17 cellular contexts compared by ENCODE assay signal in the genomic region with DNA sequence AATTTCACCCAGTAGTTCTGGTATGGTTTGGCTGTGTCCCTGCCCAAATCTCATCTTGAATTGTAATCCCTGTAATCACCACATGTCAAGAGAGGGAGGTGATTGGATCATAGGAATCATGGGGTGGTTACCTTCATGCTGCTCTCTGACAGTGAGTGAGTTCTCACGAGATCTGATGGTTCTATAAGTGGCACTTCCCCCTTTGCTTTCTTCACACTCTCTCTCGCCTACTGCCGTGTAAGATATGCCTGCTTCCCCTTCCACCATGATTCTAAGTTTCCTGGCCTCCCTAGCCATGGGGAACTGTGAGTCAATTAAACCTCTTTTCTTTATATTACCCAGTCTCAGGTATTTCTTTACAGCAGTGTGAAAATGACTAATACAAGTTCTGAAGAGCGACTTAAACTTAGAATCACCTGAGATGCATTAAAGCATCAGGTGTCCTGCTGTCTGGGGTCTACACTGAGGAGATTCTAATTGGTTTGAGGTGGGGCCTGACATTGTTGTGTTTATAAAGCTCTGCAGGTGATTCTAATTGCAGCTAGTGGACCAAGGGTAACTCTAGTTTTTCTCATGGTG.
DNase-seq lines count a peak whose midpoint lies in the region; ATAC-seq, FAIRE-seq and TF ChIP-seq lines count a peak whose summit lies in the region.
"Had no signal": no experiment of that assay in that cellular context is flagged by ENCODE, and none has a peak within 500 bp of the region (broad histone marks: within the 10 kb centered on the region; RNA-seq: fewer than 3 reads in every experiment).

No MANE protein-coding gene starts in this region.

- H2AFZ ChIP-seq in HepG2 (ENCODE audit: low read length) = no peak overlapping the region

- H3K27me3 Mint-ChIP-seq in WTC11 (ENCODE audit: low read depth) (no peaks in the 10 kb centered on the region), type B pancreatic cell (no peaks in the 10 kb centered on the region)

- no peaks in the 10 kb centered on the region for H3K9me3 ChIP-seq in HepG2 (ENCODE audit: low read length)
- H3K9me3 ChIP-seq in right lobe of liver = no peaks in the 10 kb centered on the region
- H3K9me3 ChIP-seq: ascending aorta, sigmoid colon, thoracic aorta had no signal

- H3K27ac Mint-ChIP-seq in WTC11 (peak overlapping the region; percentile 76), type B pancreatic cell (no peak overlapping the region)

- H3K4me3 Mint-ChIP-seq in WTC11 (peak overlapping the region; percentile 39), type B pancreatic cell (no peak overlapping the region)

- no peaks in the 10 kb centered on the region for H3K27me3 ChIP-seq in HepG2 (ENCODE audit: control insufficient read depth in 1 of 2, insufficient read depth in 2 of 2, low read length in 2 of 2)
- H3K27me3 ChIP-seq in right lobe of liver = no peaks in the 10 kb centered on the region
- H3K27me3 ChIP-seq: ascending aorta, foreskin keratinocyte, sigmoid colon had no signal

- no TSS peak for BruUV-seq in HepG2 (replicated peaks; lab: Mats Ljungman, UMichigan)

- H3K4me1 ChIP-seq in HepG2 (ENCODE audit: insufficient read depth, low read length) (no peaks in the 10 kb centered on the region), right lobe of liver (peaks cover 0 to 8% (median 0%) of the 10 kb centered on the region in 4 donors)
- H3K4me1 ChIP-seq: ascending aorta, foreskin keratinocyte, sigmoid colon had no signal

- DNase-seq in HepG2 (ENCODE audit: low spot score) (no peak), right lobe of liver (no peak), MV-4-11 (lab: John Stamatoyannopoulos, UW) (peak; percentile 71), WTC11 (ENCODE audit: low spot score) (no peak), type B pancreatic cell (ENCODE audit: extremely low spot score, unreplicated experiment) (no peak), T-helper 1 cell (no peak)
- DNase-seq: activated effector memory CD4-positive, alpha-beta T cell treated with Interleukin-2 at 50 U/mL for 16 hours; foreskin keratinocyte; left ventricle myocardium superior; NCI-H2029 treated with DMSO at 0.1 percent for 48 hours; NCI-H774; sigmoid colon; stimulated activated CD4-positive, alpha-beta T cell treated with anti-CD3 and anti-CD28 coated beads, Interleukin-2, amount 100 ng/mL, for 48 hours had no signal

- TF ChIP-seq POLR2A in HepG2 (IDR thresholded peaks at IDR 0.05; ENCODE audit: insufficient read depth in 1 of 2, low read depth in 2 of 2, low read length in 2 of 2) (no peak), right lobe of liver (IDR thresholded peaks at IDR 0.05) (no peak)

- POLR2A ChIA-PET in HepG2 (lab: Yijun Ruan, JAX) = no interaction called here
- POLR2A ChIA-PET in WTC11 (lab: Charles Lee) = no interaction called here

- CTCF ChIA-PET in HepG2 (lab: Yijun Ruan, JAX; ENCODE audit: low intra/inter-chr PET ratio, low total read pairs) = no interaction called here
- CTCF ChIA-PET in WTC11 (lab: Charles Lee) = interaction anchor here (0.8 to 1.2 kb wide), 3 partner anchors 53 to 1565 kb away, joined by 3 to 4 read pairs (median 3); no protein-coding TSS in a partner anchor

- peaks cover 13% of the 10 kb centered on the region for H3K36me3 Mint-ChIP-seq in WTC11
- H3K36me3 Mint-ChIP-seq in type B pancreatic cell = peaks cover 3% of the 10 kb centered on the region

- H3K27ac ChIP-seq in HepG2 (ENCODE audit: extremely low read length, insufficient read depth, low read length) (no peak overlapping the region), right lobe of liver (no peak overlapping the region)
- H3K27ac ChIP-seq: ascending aorta, foreskin keratinocyte, sigmoid colon, thoracic aorta had no signal

- in situ Hi-C loops in HepG2 (cut with HindIII; ENCODE audit: extremely low pct_ligation_motif_present, low pct_unique_long_range_greater_than_20kb) = no loop called here

- no peaks in the 10 kb centered on the region for H4K20me1 ChIP-seq in HepG2 (ENCODE audit: insufficient read depth, low read length)

- H3K4me1 Mint-ChIP-seq in WTC11 (peaks cover 23% of the 10 kb centered on the region), type B pancreatic cell (ENCODE audit: unreplicated experiment) (peaks cover 7% of the 10 kb centered on the region)

- ATAC-seq in HepG2 (no peak), right lobe of liver (no peak), WTC11 (peak; percentile 84), HG02970 (IDR thresholded peaks at IDR 0.05; ENCODE audit: low FRiP score, unreplicated experiment) (no peak), HG03159 (IDR thresholded peaks at IDR 0.05; ENCODE audit: unreplicated experiment) (no peak)
- ATAC-seq: foreskin keratinocyte, left ventricle myocardium superior had no signal

- H3K4me2 ChIP-seq in HepG2 (ENCODE audit: low read depth, low read length) = no peak overlapping the region

- H3K4me3 ChIP-seq in HepG2 (replicated peaks in 1 of 3; ENCODE audit: insufficient read depth in 1 of 3, low read depth in 2 of 3, low read length in 3 of 3) (no peak overlapping the region), right lobe of liver (no peak overlapping the region)
- H3K4me3 ChIP-seq: ascending aorta, sigmoid colon, thoracic aorta had no signal

- peak; percentile 8 for FAIRE-seq in HepG2 (lab: Jason Lieb, UNC)

- 34% methylated on average over 4 of the region's 4 CpGs for WGBS in HepG2 (ENCODE audit: low lambda C conversion rate)
- WGBS in right lobe of liver (ENCODE audit: insufficient coverage, low coverage, low lambda C conversion rate, missing lambda C conversion rate) = 79% methylated on average over 3 of the region's 4 CpGs

- TF ChIP-seq CTCF in HepG2 (CRISPR knock-in tag; IDR thresholded peaks at IDR 0.05) (no peak), right lobe of liver (IDR thresholded peaks at IDR 0.05) (no peak), WTC11 (IDR thresholded peaks at IDR 0.05) (no peak), type B pancreatic cell (conservative IDR thresholded peaks at IDR 0.05) (peak; percentile 39)

- no peak for TF ChIP-seq EP300 in HepG2 (IDR thresholded peaks at IDR 0.05; ENCODE audit: low read depth in 2 of 2, low read length in 2 of 2)
- TF ChIP-seq EP300 in HepG2 (CRISPR knock-in tag; IDR thresholded peaks at IDR 0.05; ENCODE audit: borderline replicate concordance) = no peak

- intact Hi-C loops in HepG2 (cut with micrococcal nuclease; ENCODE audit: unreplicated experiment) (no loop called here), right lobe of liver (cut with DNase I) (no loop called here)

- no peaks in the 10 kb centered on the region for H3K79me2 ChIP-seq in HepG2 (ENCODE audit: insufficient read depth, low read length)

- H3K36me3 ChIP-seq in HepG2 (replicated peaks in 1 of 2; ENCODE audit: control insufficient read depth in 1 of 2, insufficient read depth in 2 of 2, low read length in 2 of 2) (no peaks in the 10 kb centered on the region), right lobe of liver (no peaks in the 10 kb centered on the region)
- H3K36me3 ChIP-seq: ascending aorta, sigmoid colon, thoracic aorta had no signal

- no peak overlapping the region for H3K9ac ChIP-seq in HepG2 (ENCODE audit: insufficient read depth, low read depth, low read length)

- no peak for TF ChIP-seq RAD21 in HepG2 (CRISPR knock-in tag; IDR thresholded peaks at IDR 0.05)

- H3K9me3 Mint-ChIP-seq in WTC11 = peaks cover 31% of the 10 kb centered on the region
- H3K9me3 Mint-ChIP-seq in type B pancreatic cell = no peaks in the 10 kb centered on the region

TF ChIP-seq in HepG2, 621 proteins besides CTCF, POLR2A, EP300 and RAD21 (continues in another document):
- no peak for TF ChIP-seq XBP1 (CRISPR knock-in tag; IDR thresholded peaks at IDR 0.05)
- TF ChIP-seq HES4 (CRISPR knock-in tag; IDR thresholded peaks at IDR 0.05; ENCODE audit: borderline replicate concordance) = no peak
- no peak for TF ChIP-seq SIX1 (CRISPR knock-in tag; IDR thresholded peaks at IDR 0.05; ENCODE audit: borderline replicate concordance)
- no peak for TF ChIP-seq CCDC6 (CRISPR knock-in tag; IDR thresholded peaks at IDR 0.05)
- TF ChIP-seq, protein P1, sequence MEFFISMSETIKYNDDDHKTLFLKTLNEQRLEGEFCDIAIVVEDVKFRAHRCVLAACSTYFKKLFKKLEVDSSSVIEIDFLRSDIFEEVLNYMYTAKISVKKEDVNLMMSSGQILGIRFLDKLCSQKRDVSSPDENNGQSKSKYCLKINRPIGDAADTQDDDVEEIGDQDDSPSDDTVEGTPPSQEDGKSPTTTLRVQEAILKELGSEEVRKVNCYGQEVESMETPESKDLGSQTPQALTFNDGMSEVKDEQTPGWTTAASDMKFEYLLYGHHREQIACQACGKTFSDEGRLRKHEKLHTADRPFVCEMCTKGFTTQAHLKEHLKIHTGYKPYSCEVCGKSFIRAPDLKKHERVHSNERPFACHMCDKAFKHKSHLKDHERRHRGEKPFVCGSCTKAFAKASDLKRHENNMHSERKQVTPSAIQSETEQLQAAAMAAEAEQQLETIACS (CRISPR knock-in tag; IDR thresholded peaks at IDR 0.05) = no peak

TF ChIP-seq in WTC11, 78 proteins besides CTCF, POLR2A, EP300 and RAD21:
- TF ChIP-seq, protein P2, sequence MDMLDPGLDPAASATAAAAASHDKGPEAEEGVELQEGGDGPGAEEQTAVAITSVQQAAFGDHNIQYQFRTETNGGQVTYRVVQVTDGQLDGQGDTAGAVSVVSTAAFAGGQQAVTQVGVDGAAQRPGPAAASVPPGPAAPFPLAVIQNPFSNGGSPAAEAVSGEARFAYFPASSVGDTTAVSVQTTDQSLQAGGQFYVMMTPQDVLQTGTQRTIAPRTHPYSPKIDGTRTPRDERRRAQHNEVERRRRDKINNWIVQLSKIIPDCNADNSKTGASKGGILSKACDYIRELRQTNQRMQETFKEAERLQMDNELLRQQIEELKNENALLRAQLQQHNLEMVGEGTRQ (CRISPR knock-in tag; IDR thresholded peaks at IDR 0.05) = peak; percentile 33; the same call in 1 of the 2 replicates
- TF ChIP-seq ZNF232 (CRISPR knock-in tag; IDR thresholded peaks at IDR 0.05) (no peak), ETV6 (CRISPR knock-in tag; IDR thresholded peaks at IDR 0.05) (0 out of 2 replicates have a peak, but pooled peaks have one; percentile 22)
